In genomic region chr18:21663615-21664014, GRCh38 we compare ENCODE assay signal across 18 cellular contexts. TPM values are rescaled to one million over a fixed set of nuclear protein-coding genes. Genes with fewer than 3 reads are reported as not detected.
A peak's percentile ranks its signal among the peaks of the same experiment; 100 is the strongest.
DNase-seq lines count a peak whose midpoint lies in the region; ATAC-seq and TF ChIP-seq lines count a peak whose summit lies in the region.
"Had no signal": no experiment of that assay in that cellular context is flagged by ENCODE, and none has a peak within 500 bp of the region (broad histone marks: within the 10 kb centered on the region; RNA-seq: fewer than 3 reads in every experiment).

No MANE protein-coding gene starts in this region.

- H3K4me3 ChIP-seq in choroid plexus epithelial cell (ENCODE audit: low read depth, low read length): no peak overlapping the region
- H3K4me3 ChIP-seq in psoas muscle: no peak overlapping the region
- no peak overlapping the region for H3K4me3 ChIP-seq in dorsolateral prefrontal cortex

- CTCF ChIA-PET in CD4-positive, alpha-beta T cell (lab: Charles Lee): no interaction called here

- H3K27ac ChIP-seq in psoas muscle (no peak overlapping the region), dorsolateral prefrontal cortex (no peak overlapping the region)
- H3K27ac ChIP-seq in CD4-positive, alpha-beta T cell (ENCODE audit: low read depth, low read length): no peak overlapping the region

- no peak overlapping the region for H3K27ac Mint-ChIP-seq in CD4-positive, alpha-beta T cell

- no peaks in the 10 kb centered on the region for H3K27me3 ChIP-seq in psoas muscle (ENCODE audit: insufficient read depth in 3 of 3, low read length in 2 of 3)
- no peaks in the 10 kb centered on the region for H3K27me3 ChIP-seq in CD4-positive, alpha-beta T cell (ENCODE audit: control insufficient read depth, insufficient read depth, low read length)
- H3K27me3 ChIP-seq in dorsolateral prefrontal cortex: no peaks in the 10 kb centered on the region

- H3K4me1 Mint-ChIP-seq in CD4-positive, alpha-beta T cell (ENCODE audit: low read depth): no peaks in the 10 kb centered on the region
- H3K4me1 Mint-ChIP-seq: CD14-positive monocyte had no signal

- DNase-seq in DMS53 (lab: John Stamatoyannopoulos, UW) (peak; percentile 2), DMS53 treated with DMSO at 0.1 percent for 48 hours (lab: John Stamatoyannopoulos, UW; ENCODE audit: unreplicated experiment) (no peak), NAMALWA (ENCODE audit: low spot score) (peak; percentile 19), choroid plexus epithelial cell (ENCODE audit: low read depth) (peak; percentile 95), psoas muscle (peak; percentile 25 to 69), C1 segment of cervical spinal cord (lab: John Stamatoyannopoulos, UW) (no peak), dorsolateral prefrontal cortex (no peak)
- DNase-seq in CD4-positive, alpha-beta T cell: no peak
- DNase-seq: 8988T, Caco-2, NCI-H1048, NCI-H146, NCI-H2107, NCI-H69, SHP77 had no signal

- 75 to 84% (median 80%) methylated on average over 8 of the region's 8 CpGs for WGBS in psoas muscle, 3 donors

- POLR2A ChIA-PET in CD4-positive, alpha-beta T cell (lab: Charles Lee): no interaction called here

- H3K36me3 Mint-ChIP-seq in CD4-positive, alpha-beta T cell (ENCODE audit: low read depth): peaks cover 48% of the 10 kb centered on the region

- TF ChIP-seq CTCF in choroid plexus epithelial cell (conservative IDR thresholded peaks at IDR 0.05; ENCODE audit: low read depth, low read length) (no peak), psoas muscle (IDR thresholded peaks at IDR 0.05) (no peak), dorsolateral prefrontal cortex (IDR thresholded peaks at IDR 0.05 in 54 of 56, conservative IDR thresholded peaks at IDR 0.05 in 2 of 56; ENCODE audit: low read depth in 1 of 56, partially characterized antibody in 56 of 56) (no peak)
- no peak for TF ChIP-seq CTCF in CD4-positive, alpha-beta T cell (IDR thresholded peaks at IDR 0.05)

- no peaks in the 10 kb centered on the region for H3K9me3 ChIP-seq in psoas muscle
- no peaks in the 10 kb centered on the region for H3K9me3 ChIP-seq in CD4-positive, alpha-beta T cell (ENCODE audit: control insufficient read depth, low read length)
- H3K9me3 ChIP-seq: Caco-2 had no signal

- no peak overlapping the region for H3K4me3 Mint-ChIP-seq in CD4-positive, alpha-beta T cell
- H3K4me3 Mint-ChIP-seq: CD14-positive monocyte had no signal

- ATAC-seq in psoas muscle: peak in 2 of 4 donors; percentile 38 to 40
- ATAC-seq in CD4-positive, alpha-beta T cell (ENCODE audit: poor library complexity): no peak
- ATAC-seq: HCT116, Panc1 had no signal

- peaks cover 0 to 43% of the 10 kb centered on the region in 2 donors for H3K36me3 ChIP-seq in psoas muscle (ENCODE audit: insufficient read depth in 1 of 2, low read depth in 1 of 2)

- intact Hi-C loops in psoas muscle (cut with DNase I) (no loop called here), dorsolateral prefrontal cortex (cut with DNase I) (loop anchor here in 1 of 2 donors (10.0 kb wide), 1 partner anchor 61 kb away; no protein-coding TSS in a partner anchor)
- intact Hi-C loops in CD4-positive, alpha-beta T cell (cut with DNase I, micrococcal nuclease): no loop called here

- no peaks in the 10 kb centered on the region for H3K4me1 ChIP-seq in psoas muscle

- no peaks in the 10 kb centered on the region for H3K9me3 Mint-ChIP-seq in CD4-positive, alpha-beta T cell
- H3K9me3 Mint-ChIP-seq: CD14-positive monocyte had no signal

- H3K27me3 Mint-ChIP-seq in CD4-positive, alpha-beta T cell: no peaks in the 10 kb centered on the region

RNA-seq across cellular contexts. Expression of gene ABHD3, which starts 41.0 kb away (rescaled TPM):
- 10 to 100 TPM in 1 of 4 donors, 1 to 10 TPM in 3; 5.4 to 12.4 (median 6.2) TPM for total RNA-seq in psoas muscle
- 1 to 10 TPM; 3.8 to 9.3 (median 4.2) TPM for polyA plus RNA-seq in psoas muscle
- 10 to 100 TPM; 24.1 to 25.4 TPM for total RNA-seq in CD4-positive, alpha-beta T cell
- total RNA-seq in dorsolateral prefrontal cortex: 10 to 100 TPM in 106 of 120 experiments, 1 to 10 TPM in 14; 7.1 to 49.7 (median 14.0) TPM

RNA-seq across cellular contexts. Expression of gene SNRPD1, which starts 51.5 kb away (rescaled TPM):
- total RNA-seq in psoas muscle (10 to 100 TPM; 18.4 to 46.8 (median 33.2) TPM), dorsolateral prefrontal cortex (10 to 100 TPM; 21.7 to 59.6 (median 36.3) TPM)
- 10 to 100 TPM; 17.7 to 43.5 (median 34.1) TPM for polyA plus RNA-seq in psoas muscle
- 10 to 100 TPM; 35.7 to 38.9 TPM for total RNA-seq in CD4-positive, alpha-beta T cell

Comparison
In these comparisons a context has a peak if more than half of its experiments do, and no peak if none do; other contexts are left out.
1. DNase-seq: peak in DMS53 (single experiment), NAMALWA (single experiment), choroid plexus epithelial cell (single experiment) and psoas muscle (2 of 2); none in DMS53 treated with DMSO at 0.1 percent for 48 hours (single experiment), CD4-positive, alpha-beta T cell (0 of 10), C1 segment of cervical spinal cord (0 of 14) and dorsolateral prefrontal cortex (0 of 10).